ENCODE assay signal across 8 cellular contexts in the genomic region with DNA sequence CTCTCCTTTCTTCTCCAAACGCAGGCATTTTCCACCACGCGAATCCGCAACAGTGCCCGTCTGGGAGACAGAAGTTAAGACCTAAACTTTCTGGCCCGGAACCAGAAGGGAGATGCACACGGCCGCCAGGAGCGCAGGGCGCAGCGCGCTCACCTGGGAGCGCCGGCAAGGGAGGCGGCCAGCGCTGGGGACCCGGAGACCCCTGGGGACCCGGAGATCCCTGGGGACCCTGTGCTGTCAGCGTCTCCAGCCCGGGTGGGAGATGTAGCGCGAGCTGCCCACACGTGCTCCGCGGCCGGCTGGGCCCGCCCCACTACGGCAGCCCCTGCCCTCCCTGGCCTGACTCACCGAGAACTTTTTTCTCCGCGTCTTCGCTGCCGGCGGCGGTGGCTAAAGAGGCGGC. TPM values are rescaled to one million over a fixed set of nuclear protein-coding genes. Genes with fewer than 3 reads are reported as not detected.
DNase-seq lines count a peak whose midpoint lies in the region; ATAC-seq, FAIRE-seq and TF ChIP-seq lines count a peak whose summit lies in the region.

No MANE protein-coding gene starts in this region.

- H3K36me3 ChIP-seq in neuronal stem cell (replicated peaks in 1 of 2; ENCODE audit: control insufficient read depth in 2 of 2, insufficient read depth in 2 of 2, low read length in 2 of 2) (no peaks in the 10 kb centered on the region), tibial nerve (no peaks in the 10 kb centered on the region)

- peak overlapping the region; percentile 76 for H3K18ac ChIP-seq in neuronal stem cell (ENCODE audit: low read length)

- H3K4ac ChIP-seq in neuronal stem cell (ENCODE audit: low read length) = no peak overlapping the region

- TF ChIP-seq CTCF in HFFc6 (IDR thresholded peaks at IDR 0.05) (no peak), fibroblast of villous mesenchyme (IDR thresholded peaks at IDR 0.05; ENCODE audit: insufficient read depth, low read depth, low read length) (peak; percentile 28), tibial nerve (IDR thresholded peaks at IDR 0.05) (peak in 3 of 5 experiments; percentile 11 to 36 (median 33))

- no peaks in the 10 kb centered on the region; the same call in 1 of the 2 replicates for H3K9me3 Mint-ChIP-seq in HFFc6
- no peaks in the 10 kb centered on the region for H3K9me3 Mint-ChIP-seq in activated T-helper 17 cell treated with anti-CD3 and anti-CD28 coated beads, Interleukin-2, amount 50 U/mL, for 72 hours

- peak overlapping the region; percentile 98 for H3K4me3 ChIP-seq in fibroblast of villous mesenchyme (ENCODE audit: low read depth, low read length)
- peak overlapping the region; percentile 67 to 92 for H3K4me3 ChIP-seq in neuronal stem cell (ENCODE audit: low read length in 2 of 2)
- peak overlapping the region; percentile 50 to 95 (median 72) for H3K4me3 ChIP-seq in tibial nerve

- peaks cover 51% of the 10 kb centered on the region for H3K4me1 Mint-ChIP-seq in HFFc6 (ENCODE audit: low read depth)
- H3K4me1 Mint-ChIP-seq in activated T-helper 17 cell treated with anti-CD3 and anti-CD28 coated beads, Interleukin-2, amount 50 U/mL, for 72 hours = peaks cover 9% of the 10 kb centered on the region

- H2BK12ac ChIP-seq in neuronal stem cell (ENCODE audit: low read length) = no peak overlapping the region

- H3K4me3 Mint-ChIP-seq in HFFc6 = peak overlapping the region; percentile 98
- H3K4me3 Mint-ChIP-seq in activated T-helper 17 cell treated with anti-CD3 and anti-CD28 coated beads, Interleukin-2, amount 50 U/mL, for 72 hours = peak overlapping the region; percentile 91

- peak overlapping the region; percentile 31 for H3K14ac ChIP-seq in neuronal stem cell (ENCODE audit: low read length)

- H2BK120ac ChIP-seq in neuronal stem cell (ENCODE audit: low read depth, low read length) = no peak overlapping the region

- peaks cover 0 to 35% (median 0%) of the 10 kb centered on the region in 3 experiments for H3K27me3 ChIP-seq in neuronal stem cell (ENCODE audit: control insufficient read depth in 3 of 3, insufficient read depth in 3 of 3, low read depth in 1 of 3, low read length in 3 of 3)
- H3K27me3 ChIP-seq in tibial nerve = no peaks in the 10 kb centered on the region

- TF ChIP-seq POLR2A in tibial nerve (IDR thresholded peaks at IDR 0.05) = peak in 1 of 2 donors; percentile 4

- peak overlapping the region; percentile 100 for H3K27ac Mint-ChIP-seq in HFFc6
- H3K27ac Mint-ChIP-seq in activated T-helper 17 cell treated with anti-CD3 and anti-CD28 coated beads, Interleukin-2, amount 50 U/mL, for 72 hours = peak overlapping the region; percentile 91

- no peak for TF ChIP-seq EP300 in tibial nerve (IDR thresholded peaks at IDR 0.05)

- peak overlapping the region; percentile 72 for H3K4me2 ChIP-seq in neuronal stem cell (ENCODE audit: insufficient read depth, low read length, poor library complexity, severe bottlenecking)

- H3K9ac ChIP-seq in neuronal stem cell (ENCODE audit: low read depth, low read length, poor library complexity) = peak overlapping the region; percentile 96

- H2BK5ac ChIP-seq in neuronal stem cell (ENCODE audit: low read length) = peak overlapping the region; percentile 31

- H3K79me1 ChIP-seq in neuronal stem cell (ENCODE audit: low read depth, low read length) = peaks cover 2% of the 10 kb centered on the region

- peak; percentile 80 for ATAC-seq in activated T-helper 17 cell treated with anti-CD3 and anti-CD28 coated beads, Interleukin-2, amount 50 U/mL, for 72 hours (replicated peaks)

- H3K9me3 ChIP-seq in neuronal stem cell (replicated peaks in 1 of 2; ENCODE audit: control insufficient read depth in 2 of 2, insufficient read depth in 1 of 2, low read depth in 1 of 2, low read length in 2 of 2) (no peaks in the 10 kb centered on the region), tibial nerve (no peaks in the 10 kb centered on the region)

- H3K36me3 Mint-ChIP-seq in HFFc6 (ENCODE audit: low read depth) = peaks cover 5% of the 10 kb centered on the region; the same call in 1 of the 2 replicates
- H3K36me3 Mint-ChIP-seq in activated T-helper 17 cell treated with anti-CD3 and anti-CD28 coated beads, Interleukin-2, amount 50 U/mL, for 72 hours (ENCODE audit: low read depth) = peaks cover 9% of the 10 kb centered on the region

- peak overlapping the region; percentile 88 for H2AFZ ChIP-seq in neuronal stem cell (ENCODE audit: low read length)

- no peak overlapping the region for H4K8ac ChIP-seq in neuronal stem cell (ENCODE audit: low read depth, low read length)

- H3K4me1 ChIP-seq in neuronal stem cell (ENCODE audit: control insufficient read depth in 2 of 2, insufficient read depth in 1 of 2, low read depth in 1 of 2, low read length in 2 of 2) (peaks cover 7 to 12% of the 10 kb centered on the region in 2 donors), tibial nerve (peaks cover 0 to 54% (median 28%) of the 10 kb centered on the region in 4 donors)

- peak; percentile 26 for FAIRE-seq in GM18507 (lab: Jason Lieb, UNC)

- peak overlapping the region; percentile 61 for H3K23ac ChIP-seq in neuronal stem cell (ENCODE audit: low read depth, low read length, poor library complexity)

- H4K91ac ChIP-seq in neuronal stem cell (ENCODE audit: low read depth, low read length, poor library complexity) = no peak overlapping the region

- DNase-seq in GM18507 (ENCODE audit: extremely low spot score, insufficient read length, low read depth) (no peak), HFFc6 (peak; percentile 48), NCI-H526 treated with DMSO at 0.1 percent for 48 hours (lab: John Stamatoyannopoulos, UW) (peak; percentile 62), fibroblast of villous mesenchyme (ENCODE audit: low read depth) (peak; percentile 56), neuronal stem cell (ENCODE audit: low spot score) (peak; percentile 31), tibial nerve (ENCODE audit: low spot score in 2 of 2) (no peak), NCI-H2029 treated with DMSO at 0.1 percent for 48 hours (lab: John Stamatoyannopoulos, UW) (no peak)

- WGBS in neuronal stem cell (ENCODE audit: extremely low coverage in 2 of 2, insufficient read length in 2 of 2, insufficient replicate concordance in 1 of 2), 2 donors = no CpG with 5 or more reads among the region's 36 CpGs
- 0 to 2% methylated on average over 16 to 20 of the region's 36 CpGs for WGBS in tibial nerve, 2 donors

- peak overlapping the region; percentile 31 for H2BK15ac ChIP-seq in neuronal stem cell (ENCODE audit: low read length)

- H3K27ac ChIP-seq in neuronal stem cell (replicated peaks; ENCODE audit: low read length) (peak overlapping the region; percentile 76), tibial nerve (peak overlapping the region; percentile 91 to 99 (median 96))

- H2AK5ac ChIP-seq in neuronal stem cell (ENCODE audit: low read depth, low read length) = no peak overlapping the region

- H3K27me3 Mint-ChIP-seq in HFFc6 (ENCODE audit: insufficient read depth) = peaks cover 7% of the 10 kb centered on the region
- peaks cover 46% of the 10 kb centered on the region for H3K27me3 Mint-ChIP-seq in activated T-helper 17 cell treated with anti-CD3 and anti-CD28 coated beads, Interleukin-2, amount 50 U/mL, for 72 hours

RNA-seq across cellular contexts. Expression of a gene that starts 0.6 kb away (rescaled TPM):
- total RNA-seq in HFFc6 (2021; fragmentation: NEBNext Ultra II Directional; extraction: Animal tissue kit (Norgen Biotek cat#: 25700)) = 100 to 1,000 TPM; 202 to 251 (median 218) TPM
- total RNA-seq in activated T-helper 17 cell treated with anti-CD3 and anti-CD28 coated beads, Interleukin-2, amount 50 U/mL, for 72 hours = 10 to 100 TPM; 23.7 to 81.0 TPM
- total RNA-seq in fibroblast of villous mesenchyme (88.9 and 104 TPM in 2 replicates), tibial nerve (100 to 1,000 TPM; 264 to 714 (median 382) TPM)
- polyA plus RNA-seq in neuronal stem cell (2013, experiment 1 of 2) = 260 TPM
- 265 TPM for polyA plus RNA-seq in neuronal stem cell (2013, experiment 2 of 2)

RNA-seq across cellular contexts. Expression of a gene that starts 48.7 kb away (rescaled TPM):
- 1 to 10 TPM; 1.1 to 3.0 (median 1.8) TPM for total RNA-seq in HFFc6 (2021; fragmentation: NEBNext Ultra II Directional; extraction: Animal tissue kit (Norgen Biotek cat#: 25700))
- under 1 TPM in 1 of 2 donors, not detected in 1; 0.17 TPM for total RNA-seq in activated T-helper 17 cell treated with anti-CD3 and anti-CD28 coated beads, Interleukin-2, amount 50 U/mL, for 72 hours
- total RNA-seq in fibroblast of villous mesenchyme (under 0.01 and 0.86 TPM in 2 replicates), tibial nerve (under 1 TPM in 1 of 4 donors, not detected in 3; 0.44 TPM)
- not detected for polyA plus RNA-seq in neuronal stem cell (2013, experiment 1 of 2)
- 0.01 TPM for polyA plus RNA-seq in neuronal stem cell (2013, experiment 2 of 2)

Comparison
In these comparisons a context has a peak if more than half of its experiments do, and no peak if none do; other contexts are left out.
1. DNase-seq: peak in HFFc6 (single experiment), NCI-H526 treated with DMSO at 0.1 percent for 48 hours (single experiment), fibroblast of villous mesenchyme (single experiment) and neuronal stem cell (single experiment); none in GM18507 (single experiment), tibial nerve (0 of 2) and NCI-H2029 treated with DMSO at 0.1 percent for 48 hours (single experiment).
2. Peak in every context shown above with its lines, with median percentiles within 50 percentile points of each other: H3K4me3 ChIP-seq.